In the genomic region with DNA sequence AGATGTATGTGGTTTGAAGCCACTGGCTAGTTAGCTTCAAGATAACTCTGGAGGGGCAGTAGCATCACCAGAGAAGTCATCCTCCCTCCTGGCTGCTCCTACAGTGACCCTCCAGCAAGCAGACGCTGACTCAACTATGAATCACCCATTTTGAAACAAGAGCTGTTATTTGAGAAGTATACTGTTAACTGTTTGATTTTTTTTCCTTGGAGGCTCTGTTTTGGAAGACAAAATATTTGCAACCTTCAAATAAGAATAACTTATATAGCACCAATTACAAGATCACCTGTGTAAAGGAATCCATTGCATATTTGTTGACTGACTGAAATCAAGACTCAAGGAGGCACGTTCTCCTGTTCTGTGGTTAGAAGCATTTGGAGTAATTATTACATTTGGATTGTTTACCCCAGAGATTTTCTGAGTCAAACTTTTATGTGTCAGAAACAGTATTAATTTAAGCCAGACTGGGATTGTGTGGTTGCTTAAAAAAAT, we compare ENCODE assay signal across 9 cellular contexts.
A peak's percentile ranks its signal among the peaks of the same experiment; 100 is the strongest.
DNase-seq lines count a peak whose midpoint lies in the region; ATAC-seq, FAIRE-seq and TF ChIP-seq lines count a peak whose summit lies in the region.
"Had no signal": no experiment of that assay in that cellular context is flagged by ENCODE, and none has a peak within 500 bp of the region (broad histone marks: within the 10 kb centered on the region; RNA-seq: fewer than 3 reads in every experiment).

No MANE protein-coding gene starts in this region.

- no peak overlapping the region for H3K9ac ChIP-seq in skeletal muscle tissue (ENCODE audit: low read depth in 1 of 3, low read length in 3 of 3)

- POLR2A ChIA-PET in activated CD4-positive, alpha-beta memory T cell treated with anti-CD3 and anti-CD28 coated beads, Interleukin-2, amount 10 ng/mL, durations not matched to agents 7 days and 5 days (lab: Charles Lee) = interaction anchor here (1.0 kb wide), 1 partner anchor 461 kb away, joined by 3 read pairs; no protein-coding TSS in a partner anchor

- ATAC-seq in foreskin keratinocyte (peak; percentile 98), GM21526 (IDR thresholded peaks at IDR 0.05; ENCODE audit: low FRiP score, unreplicated experiment) (no peak)

- H3K36me3 ChIP-seq in skeletal muscle tissue (ENCODE audit: control insufficient read depth in 3 of 3, insufficient read depth in 3 of 3, low read length in 3 of 3) = no peaks in the 10 kb centered on the region

- no peaks in the 10 kb centered on the region for H3K9me3 Mint-ChIP-seq in activated CD4-positive, alpha-beta memory T cell treated with anti-CD3 and anti-CD28 coated beads, Interleukin-2, amount 10 ng/mL, durations not matched to agents 7 days and 5 days

- H3K4me3 ChIP-seq in skeletal muscle tissue (ENCODE audit: low read length in 3 of 3) = no peak overlapping the region

- peak; percentile 99 for FAIRE-seq in H54 (lab: Jason Lieb, UNC)

- H3K27me3 ChIP-seq in foreskin keratinocyte (no peaks in the 10 kb centered on the region), skeletal muscle tissue (ENCODE audit: control insufficient read depth in 3 of 3, insufficient read depth in 3 of 3, low read length in 3 of 3) (no peaks in the 10 kb centered on the region)

- peaks cover 19% of the 10 kb centered on the region for H3K4me1 Mint-ChIP-seq in activated CD4-positive, alpha-beta memory T cell treated with anti-CD3 and anti-CD28 coated beads, Interleukin-2, amount 10 ng/mL, durations not matched to agents 7 days and 5 days

- no peak overlapping the region for H3K4me3 Mint-ChIP-seq in activated CD4-positive, alpha-beta memory T cell treated with anti-CD3 and anti-CD28 coated beads, Interleukin-2, amount 10 ng/mL, durations not matched to agents 7 days and 5 days

- peak; percentile 27 for DNase-seq in H54 (ENCODE audit: insufficient read length, low spot score)
- DNase-seq in RPMI7951 (ENCODE audit: low read depth) = peak; percentile 97
- peak; percentile 64 to 84 for DNase-seq in foreskin keratinocyte
- DNase-seq in GM19238 (ENCODE audit: insufficient read length, low spot score) = no peak
- DNase-seq in activated CD4-positive, alpha-beta memory T cell treated with anti-CD3 and anti-CD28 coated beads, Interleukin-2, amount 10 ng/mL, durations not matched to agents 7 days and 5 days = no peak

- TF ChIP-seq CTCF in foreskin keratinocyte (conservative IDR thresholded peaks at IDR 0.05) = no peak

- TF ChIP-seq POLR2A in H54 (IDR thresholded peaks at IDR 0.05; ENCODE audit: low read depth, low read length) = no peak

- H3K36me3 Mint-ChIP-seq in activated CD4-positive, alpha-beta memory T cell treated with anti-CD3 and anti-CD28 coated beads, Interleukin-2, amount 10 ng/mL, durations not matched to agents 7 days and 5 days (ENCODE audit: low read depth) = no peaks in the 10 kb centered on the region

- no peaks in the 10 kb centered on the region for H3K9me3 ChIP-seq in skeletal muscle tissue (ENCODE audit: control insufficient read depth in 3 of 3, low read length in 3 of 3)

- H3K27ac ChIP-seq in foreskin keratinocyte (peak overlapping the region; percentile 68), skeletal muscle tissue (ENCODE audit: low read depth, low read length) (peak overlapping the region; percentile 32)
- H3K27ac ChIP-seq: VCaP had no signal

- no peak overlapping the region for H3K27ac Mint-ChIP-seq in activated CD4-positive, alpha-beta memory T cell treated with anti-CD3 and anti-CD28 coated beads, Interleukin-2, amount 10 ng/mL, durations not matched to agents 7 days and 5 days

- H3K4me1 ChIP-seq in foreskin keratinocyte = peaks cover 26% of the 10 kb centered on the region
- H3K4me1 ChIP-seq in skeletal muscle tissue (ENCODE audit: control insufficient read depth in 3 of 3, insufficient read depth in 3 of 3, low read length in 3 of 3) = peaks cover 0 to 3% (median 0%) of the 10 kb centered on the region in 3 donors

- CTCF ChIA-PET in activated CD4-positive, alpha-beta memory T cell treated with anti-CD3 and anti-CD28 coated beads, Interleukin-2, amount 10 ng/mL, durations not matched to agents 7 days and 5 days (lab: Charles Lee) = interaction anchor here (0.6 to 1.6 kb wide), 7 partner anchors 10 to 879 kb away, joined by 3 to 6 read pairs (median 3); no protein-coding TSS in a partner anchor

- H3K27me3 Mint-ChIP-seq in activated CD4-positive, alpha-beta memory T cell treated with anti-CD3 and anti-CD28 coated beads, Interleukin-2, amount 10 ng/mL, durations not matched to agents 7 days and 5 days = peaks cover 19% of the 10 kb centered on the region
- H3K27me3 Mint-ChIP-seq: progenitor cell of endocrine pancreas had no signal

Comparison
In these comparisons a context has a peak if more than half of its experiments do, and no peak if none do; other contexts are left out.
1. DNase-seq: peak in H54 (single experiment), RPMI7951 (single experiment) and foreskin keratinocyte (2 of 2); none in GM19238 (single experiment) and activated CD4-positive, alpha-beta memory T cell treated with anti-CD3 and anti-CD28 coated beads, Interleukin-2, amount 10 ng/mL, durations not matched to agents 7 days and 5 days (single experiment).